Comparison of ENCODE assay signal across 21 cellular contexts in genomic region chr3:182869059-182869458, GRCh38.
DNase-seq lines count a peak whose midpoint lies in the region; ATAC-seq, FAIRE-seq and TF ChIP-seq lines count a peak whose summit lies in the region.
"Had no signal": no experiment of that assay in that cellular context is flagged by ENCODE, and none has a peak within 500 bp of the region (broad histone marks: within the 10 kb centered on the region; RNA-seq: fewer than 3 reads in every experiment).

No MANE protein-coding gene starts in this region.

- no peak overlapping the region for H2BK20ac ChIP-seq in IMR-90 (ENCODE audit: low read depth, low read length)

- BruUV-seq in IMR-90 (replicated peaks; lab: Mats Ljungman, UMichigan): no TSS peak
- BruUV-seq in K562 (replicated peaks; lab: Mats Ljungman, UMichigan): no TSS peak

- H3K27me3 ChIP-seq in IMR-90 (ENCODE audit: control insufficient read depth, insufficient read depth, low read length) (no peaks in the 10 kb centered on the region), K562 (ENCODE audit: control insufficient read depth in 2 of 2, insufficient read depth in 2 of 2, low read length in 2 of 2) (no peaks in the 10 kb centered on the region)
- no peaks in the 10 kb centered on the region for H3K27me3 ChIP-seq in CD8-positive, alpha-beta memory T cell (ENCODE audit: insufficient read depth, low read length, poor library complexity, severe bottlenecking)
- H3K27me3 ChIP-seq: BLaER1 treated with 17β-estradiol and CSF1 and Interleukin-3, amounts not matched to agents 10 nM and 100 nM had no signal

- TF ChIP-seq EP300 in A549 (IDR thresholded peaks at IDR 0.05) (no peak), K562 (IDR thresholded peaks at IDR 0.05; ENCODE audit: low read length) (no peak)

- no peak overlapping the region for H4K91ac ChIP-seq in IMR-90 (ENCODE audit: insufficient read depth, low read depth, low read length)

- ATAC-seq in A549: no peak
- ATAC-seq in IMR-90 (ENCODE audit: low read depth): no peak
- ATAC-seq in K562: no peak
- ATAC-seq in GM19035 (IDR thresholded peaks at IDR 0.05; ENCODE audit: unreplicated experiment): no peak
- ATAC-seq: CD8-positive, alpha-beta T cell had no signal

- H3K9me3 Mint-ChIP-seq in endothelial cell (ENCODE audit: unreplicated experiment): no peaks in the 10 kb centered on the region
- no peaks in the 10 kb centered on the region for H3K9me3 Mint-ChIP-seq in CD8-positive, alpha-beta memory T cell
- H3K9me3 Mint-ChIP-seq: CD4-positive, alpha-beta T cell; CD8-positive, alpha-beta T cell had no signal

- H4K5ac ChIP-seq in IMR-90 (ENCODE audit: low read depth, low read length): no peak overlapping the region

- H3K4ac ChIP-seq in IMR-90 (ENCODE audit: low read depth, low read length): no peak overlapping the region

- no peak overlapping the region for H2BK15ac ChIP-seq in IMR-90 (ENCODE audit: low read depth, low read length)

- no peak overlapping the region for H2BK5ac ChIP-seq in IMR-90 (ENCODE audit: low read depth, low read length, poor library complexity, severe bottlenecking)

- intact Hi-C loops in IMR-90 (cut with micrococcal nuclease) (no loop called here), K562 (cut with micrococcal nuclease) (no loop called here)

- no peak overlapping the region for H3K23ac ChIP-seq in IMR-90 (ENCODE audit: low read depth, low read length)

- no peak overlapping the region for H3K18ac ChIP-seq in IMR-90 (ENCODE audit: low read depth, low read length)

- H3K4me3 ChIP-seq in A549 (no peak overlapping the region), IMR-90 (ENCODE audit: insufficient read depth, low read depth, low read length) (no peak overlapping the region), K562 (no peak overlapping the region)
- H3K4me3 ChIP-seq in CD8-positive, alpha-beta memory T cell (ENCODE audit: low read length): no peak overlapping the region
- H3K4me3 ChIP-seq: BLaER1 treated with 17β-estradiol and CSF1 and Interleukin-3, amounts not matched to agents 10 nM and 100 nM had no signal

- no peak for TF ChIP-seq RAD21 in A549 (conservative IDR thresholded peaks at IDR 0.05 in 1 of 2, IDR thresholded peaks at IDR 0.05 in 1 of 2)
- TF ChIP-seq RAD21 in IMR-90 (IDR thresholded peaks at IDR 0.05; ENCODE audit: low read length): no peak
- no peak for TF ChIP-seq RAD21 in K562 (CRISPR knock-in tag; conservative IDR thresholded peaks at IDR 0.05 in 1 of 2, IDR thresholded peaks at IDR 0.05 in 1 of 2)

- H2AK5ac ChIP-seq in IMR-90 (ENCODE audit: low read depth, low read length): no peak overlapping the region

- DNase-seq in A549 (ENCODE audit: low read depth in 1 of 2, low spot score in 1 of 2): no peak
- no peak for DNase-seq in IMR-90
- no peak for DNase-seq in K562 (ENCODE audit: extremely low read depth in 1 of 4, low spot score in 3 of 4)
- no peak for DNase-seq in endothelial cell (ENCODE audit: low spot score)
- DNase-seq in COR-L47 (lab: John Stamatoyannopoulos, UW): no peak
- no peak for DNase-seq in CD8-positive, alpha-beta memory T cell
- DNase-seq in kidney glomerular epithelial cell (lab: John Stamatoyannopoulos, UW): no peak
- DNase-seq: 8988T; AML-193; Caco-2; Calu3; CD4-positive, alpha-beta T cell; CD8-positive, alpha-beta T cell; DMS79 treated with DMSO at 0.1 percent for 48 hours; GF-D8 had no signal

- H3K9ac ChIP-seq in IMR-90 (ENCODE audit: low read depth, low read length) (no peak overlapping the region), K562 (ENCODE audit: insufficient read depth in 1 of 2, low read depth in 2 of 2, low read length in 2 of 2) (no peak overlapping the region)
- H3K9ac ChIP-seq: BLaER1 treated with 17β-estradiol and CSF1 and Interleukin-3, amounts not matched to agents 10 nM and 100 nM had no signal

- H3K9me1 ChIP-seq in IMR-90 (ENCODE audit: insufficient read depth, low read length) (no peaks in the 10 kb centered on the region), K562 (ENCODE audit: control insufficient read depth, insufficient read depth, low read length) (no peaks in the 10 kb centered on the region)

- no peak overlapping the region for H4K8ac ChIP-seq in IMR-90 (ENCODE audit: low read depth in 2 of 2, low read length in 2 of 2)

- H3K36me3 ChIP-seq in IMR-90 (ENCODE audit: control insufficient read depth, insufficient read depth, low read length) (peaks cover 19% of the 10 kb centered on the region), K562 (ENCODE audit: control insufficient read depth, insufficient read depth, low read length) (peaks cover 71% of the 10 kb centered on the region)
- peaks cover 39% of the 10 kb centered on the region for H3K36me3 ChIP-seq in CD8-positive, alpha-beta memory T cell (ENCODE audit: insufficient read depth, low read length)

- H3K27me3 Mint-ChIP-seq in endothelial cell (ENCODE audit: unreplicated experiment): no peaks in the 10 kb centered on the region
- no peaks in the 10 kb centered on the region for H3K27me3 Mint-ChIP-seq in CD8-positive, alpha-beta memory T cell
- H3K27me3 Mint-ChIP-seq: B cell; CD4-positive, alpha-beta T cell had no signal

- no peak for TF ChIP-seq CTCF in A549 (IDR thresholded peaks at IDR 0.05)
- no peak for TF ChIP-seq CTCF in IMR-90 (conservative IDR thresholded peaks at IDR 0.05; ENCODE audit: low read depth, low read length)
- no peak for TF ChIP-seq CTCF in K562 (IDR thresholded peaks at IDR 0.05 in 2 of 3, conservative IDR thresholded peaks at IDR 0.05 in 1 of 3; ENCODE audit: insufficient read depth in 2 of 3, low read depth in 1 of 3, low read length in 3 of 3)
- TF ChIP-seq CTCF in endothelial cell (IDR thresholded peaks at IDR 0.05; ENCODE audit: unreplicated experiment): no peak

- TF ChIP-seq POLR2A in A549 (IDR thresholded peaks at IDR 0.05; ENCODE audit: low read length) (no peak), IMR-90 (IDR thresholded peaks at IDR 0.05; ENCODE audit: low read depth, low read length) (no peak), K562 (conservative IDR thresholded peaks at IDR 0.05) (no peak)

- H4K20me1 ChIP-seq in IMR-90 (ENCODE audit: insufficient read depth, low read length) (no peaks in the 10 kb centered on the region), K562 (replicated peaks; ENCODE audit: control insufficient read depth, insufficient read depth, low read length) (no peaks in the 10 kb centered on the region)
- H4K20me1 ChIP-seq: BLaER1 treated with 17β-estradiol and CSF1 and Interleukin-3, amounts not matched to agents 10 nM and 100 nM had no signal

- H3K56ac ChIP-seq in IMR-90 (ENCODE audit: extremely low read depth, insufficient read depth, low read length): no peak overlapping the region

- H3K9me3 ChIP-seq in A549: no peaks in the 10 kb centered on the region
- H3K9me3 ChIP-seq in IMR-90 (ENCODE audit: control insufficient read depth, insufficient read depth, low read length): no peaks in the 10 kb centered on the region
- no peaks in the 10 kb centered on the region for H3K9me3 ChIP-seq in K562 (replicated peaks; ENCODE audit: control insufficient read depth, insufficient read depth, low read depth, low read length)
- no peaks in the 10 kb centered on the region for H3K9me3 ChIP-seq in CD8-positive, alpha-beta memory T cell (ENCODE audit: low read length)
- H3K9me3 ChIP-seq: Caco-2 had no signal

- no peak overlapping the region for H3K4me2 ChIP-seq in A549
- no peak overlapping the region for H3K4me2 ChIP-seq in IMR-90 (ENCODE audit: low read depth, low read length)
- H3K4me2 ChIP-seq in K562 (ENCODE audit: insufficient read depth, low read length): no peak overlapping the region
- H3K4me2 ChIP-seq: BLaER1 treated with 17β-estradiol and CSF1 and Interleukin-3, amounts not matched to agents 10 nM and 100 nM had no signal

- H3K4me1 ChIP-seq in A549 (no peaks in the 10 kb centered on the region), IMR-90 (ENCODE audit: control insufficient read depth, insufficient read depth, low read length) (no peaks in the 10 kb centered on the region), K562 (replicated peaks in 1 of 2; ENCODE audit: control insufficient read depth in 2 of 2, insufficient read depth in 2 of 2, low read length in 2 of 2) (no peaks in the 10 kb centered on the region)
- no peaks in the 10 kb centered on the region for H3K4me1 ChIP-seq in CD8-positive, alpha-beta memory T cell (ENCODE audit: insufficient read depth, low read length)
- H3K4me1 ChIP-seq: BLaER1 treated with 17β-estradiol and CSF1 and Interleukin-3, amounts not matched to agents 10 nM and 100 nM; Caco-2 had no signal

- H2AK9ac ChIP-seq in IMR-90 (replicated peaks; ENCODE audit: low read depth, low read length, poor library complexity): no peak overlapping the region

- H3K36me3 Mint-ChIP-seq in endothelial cell (ENCODE audit: low read depth, unreplicated experiment): peaks cover 15% of the 10 kb centered on the region
- peaks cover 9 to 76% (median 35%) of the 10 kb centered on the region in 3 donors for H3K36me3 Mint-ChIP-seq in CD8-positive, alpha-beta memory T cell

- no peak overlapping the region for H3K14ac ChIP-seq in IMR-90 (replicated peaks; ENCODE audit: low read depth, low read length)

- WGBS in A549 (ENCODE audit: missing lambda C conversion rate): 89% methylated on average over 1 of the region's 1 CpG
- no CpG with 5 or more reads among the region's 1 CpG for WGBS in IMR-90 (ENCODE audit: extremely low coverage in 2 of 2, insufficient read length in 1 of 2), 2 experiments
- WGBS in K562 (ENCODE audit: insufficient coverage, low coverage, missing lambda C conversion rate): 100% methylated on average over 1 of the region's 1 CpG

- CTCF ChIA-PET in A549 (lab: Yijun Ruan, JAX): no interaction called here
- CTCF ChIA-PET in IMR-90 (lab: Yijun Ruan, JAX): interaction anchor here (0.7 kb wide), 1 partner anchor 153 kb away, joined by 4 read pairs; no protein-coding TSS in a partner anchor
- CTCF ChIA-PET in K562 (lab: Yijun Ruan, JAX; ENCODE audit: low intra/inter-chr PET ratio): interaction anchor here (0.6 kb wide), 1 partner anchor 8 kb away, joined by 3 read pairs; no protein-coding TSS in a partner anchor
- CTCF ChIA-PET in CD8-positive, alpha-beta memory T cell (lab: Charles Lee): no interaction called here

- dilution Hi-C loops in IMR-90 (cut with HindIII; ENCODE audit: low sequenced_read_pairs, unreplicated experiment): no loop called here

- no peaks in the 10 kb centered on the region for H3K4me1 Mint-ChIP-seq in endothelial cell (ENCODE audit: unreplicated experiment)
- H3K4me1 Mint-ChIP-seq in CD8-positive, alpha-beta memory T cell: peaks cover 0 to 5% (median 0%) of the 10 kb centered on the region in 3 donors
- H3K4me1 Mint-ChIP-seq: B cell had no signal

- peak overlapping the region; percentile 71 for H3K4me3 Mint-ChIP-seq in endothelial cell (ENCODE audit: unreplicated experiment)
- H3K4me3 Mint-ChIP-seq in CD8-positive, alpha-beta memory T cell: no peak overlapping the region
- H3K4me3 Mint-ChIP-seq: B cell; CD4-positive, alpha-beta T cell; CD8-positive, alpha-beta T cell had no signal

- POLR2A ChIA-PET in A549 (lab: Yijun Ruan, JAX): no interaction called here
- POLR2A ChIA-PET in IMR-90 (lab: Charles Lee; ENCODE audit: unreplicated experiment): no interaction called here
- POLR2A ChIA-PET in K562 (lab: Yijun Ruan, JAX): interaction anchor here (0.6 kb wide), 1 partner anchor 9 kb away, joined by 3 read pairs; no protein-coding TSS in a partner anchor
- POLR2A ChIA-PET in CD8-positive, alpha-beta memory T cell (lab: Charles Lee): no interaction called here

- H3K27ac Mint-ChIP-seq in endothelial cell (ENCODE audit: unreplicated experiment): no peak overlapping the region
- H3K27ac Mint-ChIP-seq in CD8-positive, alpha-beta memory T cell: no peak overlapping the region
- H3K27ac Mint-ChIP-seq: B cell; CD4-positive, alpha-beta T cell; CD8-positive, alpha-beta T cell had no signal

- no peaks in the 10 kb centered on the region for H3K79me2 ChIP-seq in K562 (ENCODE audit: control insufficient read depth, insufficient read depth, low read length)

- FAIRE-seq in A549 (lab: Jason Lieb, UNC) (no peak), K562 (lab: Jason Lieb, UNC) (no peak)
- FAIRE-seq: A204.1, G401.6 had no signal

- no peak overlapping the region for H2AFZ ChIP-seq in IMR-90 (replicated peaks; ENCODE audit: low read length, poor library complexity)
- no peak overlapping the region for H2AFZ ChIP-seq in K562 (ENCODE audit: low read depth, low read length)

- in situ Hi-C loops in IMR-90 (cut with MboI; ENCODE audit: low sequenced_read_pairs): no loop called here
- in situ Hi-C loops in K562 (cut with MboI): no loop called here

- H3K79me1 ChIP-seq in IMR-90 (ENCODE audit: low read depth in 1 of 2, low read length in 2 of 2): no peaks in the 10 kb centered on the region

- H3K27ac ChIP-seq in A549 (no peak overlapping the region), IMR-90 (ENCODE audit: insufficient read depth, low read length) (no peak overlapping the region), K562 (ENCODE audit: extremely low read depth, low read depth, low read length) (no peak overlapping the region)
- H3K27ac ChIP-seq in CD8-positive, alpha-beta memory T cell (ENCODE audit: low read depth, low read length): no peak overlapping the region
- H3K27ac ChIP-seq: BLaER1 treated with 17β-estradiol and CSF1 and Interleukin-3, amounts not matched to agents 10 nM and 100 nM; C4-2B had no signal

- H2BK120ac ChIP-seq in IMR-90 (ENCODE audit: low read depth, low read length): no peak overlapping the region

Comparison
In these comparisons a context has a peak if more than half of its experiments do, and no peak if none do; other contexts are left out.
1. CTCF ChIA-PET loops: an anchor here in IMR-90 (0.7 kb wide) and K562 (0.6 kb wide); none called in A549 and CD8-positive, alpha-beta memory T cell.
2. Of the 35 proteins assayed by ChIP-seq in both K562 and A549: peak only in K562: none; only in A549: none; in both: MAFK; in neither: 34.